ENCODE assay signal across 15 cellular contexts in the genomic region with DNA sequence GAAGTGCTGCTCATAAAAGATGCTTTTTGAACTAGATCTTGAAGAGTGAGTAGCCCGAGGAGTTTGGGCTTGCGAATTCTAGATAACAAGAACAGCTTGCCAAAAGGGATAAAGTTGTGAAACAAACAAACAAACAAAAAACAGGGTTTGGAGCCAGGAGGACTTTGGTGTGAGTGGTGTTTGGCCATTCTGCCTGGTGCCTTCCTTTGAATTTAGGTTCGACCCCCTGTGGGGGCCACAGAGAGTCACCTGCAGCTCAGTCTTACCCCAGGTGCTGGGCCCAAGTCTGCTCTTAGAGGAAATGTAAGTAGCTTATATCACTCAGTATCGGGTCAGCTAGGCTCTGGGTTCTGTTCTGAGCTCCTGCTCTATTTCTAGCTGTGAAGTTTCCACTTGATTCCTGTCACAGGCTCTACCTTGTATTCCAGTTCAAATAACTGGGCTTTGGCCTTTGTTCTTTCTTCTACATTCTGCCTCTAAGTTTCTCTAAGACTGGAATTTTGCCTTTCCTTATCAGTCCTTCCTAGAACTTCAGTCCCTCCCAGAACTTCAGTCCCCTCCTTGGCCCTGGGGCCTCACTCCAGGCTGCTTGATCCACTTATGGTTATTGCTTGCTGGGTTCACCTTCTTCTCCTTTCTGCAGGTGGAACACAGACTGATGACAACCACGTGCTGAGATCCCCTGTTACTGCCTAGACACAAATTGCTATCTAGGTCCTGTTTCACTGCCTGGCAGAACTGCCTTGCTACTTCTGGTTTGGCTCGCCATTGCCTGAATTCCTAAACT. TPM values are rescaled to one million over a fixed set of nuclear protein-coding genes. Genes with fewer than 3 reads are reported as not detected.
DNase-seq lines count a peak whose midpoint lies in the region; ATAC-seq, FAIRE-seq and TF ChIP-seq lines count a peak whose summit lies in the region.
"Had no signal": no experiment of that assay in that cellular context is flagged by ENCODE, and none has a peak within 500 bp of the region (broad histone marks: within the 10 kb centered on the region; RNA-seq: fewer than 3 reads in every experiment).

No MANE protein-coding gene starts in this region.

- no peak for ATAC-seq in HepG2
- ATAC-seq: activated CD4-positive, alpha-beta T cell treated with anti-CD3 and anti-CD28 coated beads for 36 hours; stimulated activated naive CD8-positive, alpha-beta T cell treated with anti-CD3 and anti-CD28 coated beads, Interleukin-15, amount 100 ng/mL, for 72 hours had no signal

- WGBS in HepG2 (ENCODE audit: low lambda C conversion rate): 67% methylated on average over 6 of the region's 6 CpGs

- H3K36me3 ChIP-seq in PC-9 (ENCODE audit: low read depth): no peaks in the 10 kb centered on the region
- no peaks in the 10 kb centered on the region for H3K36me3 ChIP-seq in colonic mucosa
- no peaks in the 10 kb centered on the region for H3K36me3 ChIP-seq in HepG2 (replicated peaks in 1 of 2; ENCODE audit: control insufficient read depth in 1 of 2, insufficient read depth in 2 of 2, low read length in 2 of 2)
- no peaks in the 10 kb centered on the region for H3K36me3 ChIP-seq in tibial artery
- H3K36me3 ChIP-seq: esophagus squamous epithelium, MG63 had no signal

- H3K4me3 ChIP-seq in PC-9 (no peak overlapping the region), colonic mucosa (no peak overlapping the region), HepG2 (replicated peaks in 1 of 3; ENCODE audit: insufficient read depth in 1 of 3, low read depth in 2 of 3, low read length in 3 of 3) (no peak overlapping the region), tibial artery (no peak overlapping the region)
- H3K4me3 ChIP-seq: esophagus squamous epithelium, MG63 had no signal

- H3K9me2 ChIP-seq in PC-9 (ENCODE audit: insufficient read depth): 0 out of 2 replicates have a peak, but pooled peaks cover under 1% of the 10 kb centered on the region

- intact Hi-C loops in PC-9 (cut with micrococcal nuclease; ENCODE audit: unreplicated experiment) (loop anchor here (5.0 kb wide), 1 partner anchor 80 kb away; no protein-coding TSS in a partner anchor), colonic mucosa (cut with DNase I) (no loop called here), HepG2 (cut with micrococcal nuclease; ENCODE audit: unreplicated experiment) (no loop called here), tibial artery (cut with DNase I; ENCODE audit: low total_unique reads) (no loop called here)

- peak overlapping the region; percentile 35; the same call in 1 of the 2 replicates for H3K4me2 ChIP-seq in PC-9
- no peak overlapping the region for H3K4me2 ChIP-seq in HepG2 (ENCODE audit: low read depth, low read length)

- no peak for TF ChIP-seq CTCF in PC-9 (conservative IDR thresholded peaks at IDR 0.05)
- no peak for TF ChIP-seq CTCF in colonic mucosa (IDR thresholded peaks at IDR 0.05)
- no peak for TF ChIP-seq CTCF in HepG2 (CRISPR knock-in tag; IDR thresholded peaks at IDR 0.05)
- no peak for TF ChIP-seq CTCF in tibial artery (IDR thresholded peaks at IDR 0.05)

- DNase-seq in PC-9 (peak in 1 of 2 experiments; percentile 81), colonic mucosa (no peak), HepG2 (ENCODE audit: low spot score) (no peak), tibial artery (no peak), NCI-H526 (lab: John Stamatoyannopoulos, UW) (no peak), dermis blood vessel endothelial cell (no peak), HEK293T (ENCODE audit: extremely low spot score) (no peak)
- DNase-seq: activated CD4-positive, alpha-beta T cell treated with anti-CD3 and anti-CD28 coated beads for 36 hours; activated T-cell treated with anti-CD3 and anti-CD28 coated beads, Interleukin-2, amount 50 U/mL, for 48 hours; CD4-positive, alpha-beta memory T cell; esophagus squamous epithelium; MG63; NCI-H2171 treated with DMSO at 0.1 percent for 48 hours; stimulated activated naive CD8-positive, alpha-beta T cell treated with anti-CD3 and anti-CD28 coated beads, Interleukin-15, amount 100 ng/mL, for 72 hours had no signal

- H3K27ac ChIP-seq in PC-9: peak overlapping the region; percentile 29
- peak overlapping the region; percentile 79 for H3K27ac ChIP-seq in colonic mucosa
- peak overlapping the region; percentile 8 for H3K27ac ChIP-seq in HepG2 (ENCODE audit: extremely low read length, insufficient read depth, low read length)
- H3K27ac ChIP-seq in tibial artery: peak overlapping the region; percentile 42 to 45

- no peak for TF ChIP-seq EP300 in HepG2 (IDR thresholded peaks at IDR 0.05; ENCODE audit: low read depth in 2 of 2, low read length in 2 of 2)
- TF ChIP-seq EP300 in HepG2 (CRISPR knock-in tag; IDR thresholded peaks at IDR 0.05; ENCODE audit: borderline replicate concordance): no peak

- H2AFZ ChIP-seq in PC-9 (no peak overlapping the region), HepG2 (ENCODE audit: low read length) (no peak overlapping the region)

- peaks cover 5% of the 10 kb centered on the region for H3K9me3 ChIP-seq in PC-9 (ENCODE audit: insufficient read depth, low read depth)
- no peaks in the 10 kb centered on the region for H3K9me3 ChIP-seq in colonic mucosa
- H3K9me3 ChIP-seq in HepG2 (ENCODE audit: low read length): no peaks in the 10 kb centered on the region
- no peaks in the 10 kb centered on the region for H3K9me3 ChIP-seq in tibial artery
- H3K9me3 ChIP-seq: esophagus squamous epithelium, MG63 had no signal

- BruUV-seq in PC-9 (replicated peaks; lab: Mats Ljungman, UMichigan) (no TSS peak), HepG2 (replicated peaks; lab: Mats Ljungman, UMichigan) (no TSS peak)

- FAIRE-seq in HepG2 (lab: Jason Lieb, UNC): no peak
- FAIRE-seq: H54 had no signal

- TF ChIP-seq POLR2A in HepG2 (IDR thresholded peaks at IDR 0.05; ENCODE audit: insufficient read depth in 1 of 2, low read depth in 2 of 2, low read length in 2 of 2): no peak

- peaks cover 25% of the 10 kb centered on the region for H3K4me1 ChIP-seq in PC-9 (replicated peaks; ENCODE audit: insufficient read depth)
- peaks cover 6% of the 10 kb centered on the region for H3K4me1 ChIP-seq in colonic mucosa
- H3K4me1 ChIP-seq in HepG2 (ENCODE audit: insufficient read depth, low read length): peaks cover 83% of the 10 kb centered on the region
- peaks cover 0 to 27% (median 19%) of the 10 kb centered on the region in 4 donors for H3K4me1 ChIP-seq in tibial artery

- H3K27me3 ChIP-seq in PC-9 (ENCODE audit: insufficient read depth, low read depth): no peaks in the 10 kb centered on the region
- no peaks in the 10 kb centered on the region for H3K27me3 ChIP-seq in colonic mucosa
- H3K27me3 ChIP-seq in HepG2 (ENCODE audit: control insufficient read depth in 1 of 2, insufficient read depth in 2 of 2, low read length in 2 of 2): no peaks in the 10 kb centered on the region
- H3K27me3 ChIP-seq in tibial artery: no peaks in the 10 kb centered on the region
- H3K27me3 ChIP-seq: esophagus squamous epithelium, MG63 had no signal

- POLR2A ChIA-PET in PC-9 (lab: Charles Lee; ENCODE audit: unreplicated experiment): interaction anchor here (0.7 kb wide), 1 partner anchor 19 kb away, joined by 22 read pairs; no protein-coding TSS in a partner anchor
- POLR2A ChIA-PET in HepG2 (lab: Yijun Ruan, JAX): interaction anchor here (17.8 kb wide), 1 partner anchor 17 kb away, joined by 430 read pairs; the partner anchor contains the start of gene DUSP6
- POLR2A ChIA-PET in HEK293T (lab: Yijun Ruan, JAX): no interaction called here

- CTCF ChIA-PET in PC-9 (lab: Charles Lee) (no interaction called here), HepG2 (lab: Yijun Ruan, JAX; ENCODE audit: low intra/inter-chr PET ratio, low total read pairs) (no interaction called here), HEK293T (lab: Yijun Ruan, JAX) (no interaction called here)

- TF ChIP-seq RAD21 in HepG2 (CRISPR knock-in tag; IDR thresholded peaks at IDR 0.05): no peak

- H4K20me1 ChIP-seq in PC-9 (ENCODE audit: insufficient read depth) (no peaks in the 10 kb centered on the region), HepG2 (ENCODE audit: insufficient read depth, low read length) (no peaks in the 10 kb centered on the region)

- peak overlapping the region in 1 of 2 donors; percentile 65 for H3K9ac ChIP-seq in colonic mucosa (ENCODE audit: low read depth in 2 of 2, low read length in 2 of 2)
- H3K9ac ChIP-seq in HepG2 (ENCODE audit: insufficient read depth, low read depth, low read length): no peak overlapping the region

- H3F3A ChIP-seq in PC-9 (ENCODE audit: insufficient read depth, low read depth): peaks cover 13% of the 10 kb centered on the region; the same call in 1 of the 2 replicates

- H3K79me2 ChIP-seq in PC-9 (ENCODE audit: low read depth) (no peaks in the 10 kb centered on the region), HepG2 (ENCODE audit: insufficient read depth, low read length) (no peaks in the 10 kb centered on the region)

- in situ Hi-C loops in HepG2 (cut with HindIII; ENCODE audit: extremely low pct_ligation_motif_present, low pct_unique_long_range_greater_than_20kb): no loop called here

TF ChIP-seq in HepG2, 621 proteins besides CTCF, POLR2A, EP300 and RAD21 (continues in another document):
- no peak for TF ChIP-seq ZNF775 (CRISPR knock-in tag; IDR thresholded peaks at IDR 0.05; ENCODE audit: borderline replicate concordance)

TF ChIP-seq in HEK293T, 16 proteins besides CTCF, POLR2A, EP300 and RAD21:
- TF ChIP-seq ARNT (IDR thresholded peaks at IDR 0.05): no peak
TF ChIP-seq in HEK293T: peak in this region for 0.

RNA-seq across cellular contexts. Expression of gene DUSP6, which starts 20.5 kb away (rescaled TPM):
- total RNA-seq in PC-9 (2021): 14.1 and 18.3 TPM in 2 replicates
- total RNA-seq in colonic mucosa: 10 to 100 TPM; 53.8 to 97.6 TPM
- 37.0 and 40.9 TPM in 2 replicates for total RNA-seq in HepG2 (2016; rRNA removed; fragmentation: Illumina TruSeq; extraction: Trizol)
- total RNA-seq in HepG2 (2016; cell fraction: cytosol; rRNA removed; fragmentation: Illumina TruSeq; extraction: Trizol; ENCODE audit: low read depth): 4.4 and 4.7 TPM in 2 replicates
- 36.2 and 41.6 TPM in 2 replicates for total RNA-seq in HepG2 (2016; cell fraction: insoluble cytoplasmic fraction; rRNA removed; fragmentation: Illumina TruSeq; extraction: Trizol)
- 13.7 and 14.2 TPM in 2 replicates for total RNA-seq in HepG2 (2016; cell fraction: membrane; rRNA removed; fragmentation: Illumina TruSeq; extraction: Trizol)
- 52.5 and 56.1 TPM in 2 replicates for total RNA-seq in HepG2 (2016; cell fraction: nucleus; rRNA removed; fragmentation: Illumina TruSeq; extraction: Trizol)
- 161 and 175 TPM in 2 replicates for polyA plus RNA-seq in HepG2 (2011; rRNA removed)
- 140 and 159 TPM in 2 replicates for polyA plus RNA-seq in HepG2 (2011; cell fraction: cytosol; rRNA removed)
- polyA plus RNA-seq in HepG2 (2011; cell fraction: nucleus; rRNA removed): 198 and 204 TPM in 2 replicates
- 101 and 134 TPM in 2 replicates for polyA plus RNA-seq in HepG2 (2012)
- polyA plus RNA-seq in HepG2 (2016; cell fraction: cytosol; fragmentation: Illumina TruSeq; extraction: Trizol; ENCODE audit: low read depth): 1.2 and 1.4 TPM in 2 replicates
- polyA plus RNA-seq in HepG2 (2016; cell fraction: insoluble cytoplasmic fraction; fragmentation: Illumina TruSeq; extraction: Trizol; ENCODE audit: low read depth): 31.8 and 35.1 TPM in 2 replicates
- 4.5 and 5.5 TPM in 2 replicates for polyA plus RNA-seq in HepG2 (2016; cell fraction: membrane; fragmentation: Illumina TruSeq; extraction: Trizol; ENCODE audit: low read depth)
- polyA plus RNA-seq in HepG2 (2016; cell fraction: nucleus; fragmentation: Illumina TruSeq; extraction: Trizol; ENCODE audit: insufficient read depth, low read depth): 62.5 and 77.8 TPM in 2 replicates
- polyA minus RNA-seq in HepG2 (2011; rRNA and poly(A)+ RNA removed; ENCODE audit: low replicate concordance): 3.5 and 736 TPM in 2 replicates
- polyA minus RNA-seq in HepG2 (2011; cell fraction: cytosol; rRNA and poly(A)+ RNA removed): 161 and 182 TPM in 2 replicates
- 194 and 220 TPM in 2 replicates for polyA minus RNA-seq in HepG2 (2011; cell fraction: nucleus; rRNA and poly(A)+ RNA removed)
- total RNA-seq in dermis blood vessel endothelial cell: 309 and 317 TPM in 2 replicates

Comparison
In these comparisons a context has a peak if more than half of its experiments do, and no peak if none do; other contexts are left out.
1. H3K27ac ChIP-seq: peak in every context shown above with its lines; median percentile 79 in colonic mucosa; 44 in tibial artery; 29 in PC-9; 8 in HepG2.